ENCODE assay signal across 8 cellular contexts in genomic region chr10:15879058-15879457, GRCh38. TPM values are rescaled to one million over a fixed set of nuclear protein-coding genes. Genes with fewer than 3 reads are reported as not detected.
DNase-seq lines count a peak whose midpoint lies in the region; ATAC-seq and TF ChIP-seq lines count a peak whose summit lies in the region.

No MANE protein-coding gene starts in this region.

- POLR2A ChIA-PET in OCI-LY7 (lab: Charles Lee) = no interaction called here
- POLR2A ChIA-PET in activated CD4-positive, alpha-beta T cell treated with anti-CD3 and anti-CD28 coated beads for 36 hours (lab: Charles Lee) = no interaction called here

- H3K27me3 Mint-ChIP-seq in GM23338 (ENCODE audit: insufficient read depth, low read depth, poor library complexity) = peaks cover 6% of the 10 kb centered on the region
- H3K27me3 Mint-ChIP-seq in activated T-cell treated with anti-CD3 and anti-CD28 coated beads, Interleukin-2, amount 50 U/mL, for 24 hours = peaks cover 58% of the 10 kb centered on the region
- H3K27me3 Mint-ChIP-seq in activated CD4-positive, alpha-beta T cell treated with anti-CD3 and anti-CD28 coated beads for 36 hours = peaks cover 28% of the 10 kb centered on the region

- no peak; the same call in 2 of the 3 replicates for ATAC-seq in GM23338
- ATAC-seq in activated CD4-positive, alpha-beta T cell treated with anti-CD3 and anti-CD28 coated beads for 36 hours = no peak

- no peak overlapping the region for H3K4me3 ChIP-seq in GM23338
- H3K4me3 ChIP-seq in OCI-LY7 (ENCODE audit: low read depth, low read length, poor library complexity, severe bottlenecking) = no peak overlapping the region
- no peak overlapping the region for H3K4me3 ChIP-seq in esophagus squamous epithelium
- no peak overlapping the region for H3K4me3 ChIP-seq in retinal pigment epithelial cell (ENCODE audit: low read length)

- H3K9me3 ChIP-seq in OCI-LY7 (ENCODE audit: low read length) = no peaks in the 10 kb centered on the region
- no peaks in the 10 kb centered on the region for H3K9me3 ChIP-seq in esophagus squamous epithelium

- TF ChIP-seq CTCF in GM23338 (conservative IDR thresholded peaks at IDR 0.05; ENCODE audit: low read depth in 2 of 2) (peak; percentile 64 to 84), OCI-LY7 (conservative IDR thresholded peaks at IDR 0.05; ENCODE audit: low read length) (peak; percentile 84), esophagus squamous epithelium (IDR thresholded peaks at IDR 0.05) (peak in 5 of 6 experiments; percentile 41 to 68 (median 45)), retinal pigment epithelial cell (conservative IDR thresholded peaks at IDR 0.05; ENCODE audit: low read depth, low read length) (peak; percentile 68)

- BruUV-seq in OCI-LY7 (replicated peaks; lab: Mats Ljungman, UMichigan) = no TSS peak

- H3K4me1 Mint-ChIP-seq in GM23338 = peaks cover 7% of the 10 kb centered on the region; the same call in 2 of the 3 replicates
- no peaks in the 10 kb centered on the region for H3K4me1 Mint-ChIP-seq in activated T-cell treated with anti-CD3 and anti-CD28 coated beads, Interleukin-2, amount 50 U/mL, for 24 hours (ENCODE audit: low read depth)
- no peaks in the 10 kb centered on the region for H3K4me1 Mint-ChIP-seq in activated CD4-positive, alpha-beta T cell treated with anti-CD3 and anti-CD28 coated beads for 36 hours

- CTCF ChIA-PET in OCI-LY7 (lab: Charles Lee; ENCODE audit: unreplicated experiment) = interaction anchor here (0.6 kb wide), 1 partner anchor 1995 kb away, joined by 3 read pairs; no protein-coding TSS in a partner anchor
- CTCF ChIA-PET in activated CD4-positive, alpha-beta T cell treated with anti-CD3 and anti-CD28 coated beads for 36 hours (lab: Charles Lee) = interaction anchor here (1.2 to 1.7 kb wide), 4 partner anchors 10 to 666 kb away, joined by 3 to 12 read pairs (median 4); no protein-coding TSS in a partner anchor

- peaks cover 14% of the 10 kb centered on the region; the same call in 2 of the 3 replicates for H3K9me3 Mint-ChIP-seq in GM23338
- H3K9me3 Mint-ChIP-seq in activated T-cell treated with anti-CD3 and anti-CD28 coated beads, Interleukin-2, amount 50 U/mL, for 24 hours = no peaks in the 10 kb centered on the region
- no peaks in the 10 kb centered on the region for H3K9me3 Mint-ChIP-seq in activated CD4-positive, alpha-beta T cell treated with anti-CD3 and anti-CD28 coated beads for 36 hours (ENCODE audit: low read depth)

- intact Hi-C loops in OCI-LY7 (cut with micrococcal nuclease; ENCODE audit: unreplicated experiment) = no loop called here
- intact Hi-C loops in esophagus squamous epithelium (cut with DNase I) = no loop called here
- intact Hi-C loops in activated CD4-positive, alpha-beta T cell treated with anti-CD3 and anti-CD28 coated beads for 36 hours (cut with DNase I, micrococcal nuclease) = loop anchor here (1.0 to 10.0 kb wide), 2 partner anchors 896 to 898 kb away; no protein-coding TSS in a partner anchor

- H3K4me3 Mint-ChIP-seq in GM23338 = no peak overlapping the region
- H3K4me3 Mint-ChIP-seq in activated T-cell treated with anti-CD3 and anti-CD28 coated beads, Interleukin-2, amount 50 U/mL, for 24 hours = no peak overlapping the region
- H3K4me3 Mint-ChIP-seq in activated CD4-positive, alpha-beta T cell treated with anti-CD3 and anti-CD28 coated beads for 36 hours = no peak overlapping the region

- H3K4me1 ChIP-seq in GM23338 (ENCODE audit: insufficient read depth) = no peaks in the 10 kb centered on the region; the same call in 1 of the 2 replicates
- H3K4me1 ChIP-seq in OCI-LY7 (ENCODE audit: insufficient read depth, low read length, poor library complexity, severe bottlenecking) = no peaks in the 10 kb centered on the region
- H3K4me1 ChIP-seq in esophagus squamous epithelium = no peaks in the 10 kb centered on the region

- WGBS in esophagus squamous epithelium, 2 donors = 30 to 39% methylated on average over 2 of the region's 2 CpGs

- no peaks in the 10 kb centered on the region for H4K20me1 ChIP-seq in GM23338 (replicated peaks; ENCODE audit: insufficient read depth)
- H4K20me1 ChIP-seq in OCI-LY7 (ENCODE audit: insufficient read depth, low read length) = no peaks in the 10 kb centered on the region

- H3K36me3 ChIP-seq in GM23338 (ENCODE audit: insufficient read depth) = no peaks in the 10 kb centered on the region
- H3K36me3 ChIP-seq in OCI-LY7 (ENCODE audit: insufficient read depth, low read length) = no peaks in the 10 kb centered on the region
- no peaks in the 10 kb centered on the region for H3K36me3 ChIP-seq in esophagus squamous epithelium

- H3K4me2 ChIP-seq in GM23338 (no peak overlapping the region), OCI-LY7 (ENCODE audit: low read length) (no peak overlapping the region)

- no peak for TF ChIP-seq POLR2A in esophagus squamous epithelium (IDR thresholded peaks at IDR 0.05)

- H3K27ac ChIP-seq in GM23338 (ENCODE audit: low read depth) (no peak overlapping the region), OCI-LY7 (ENCODE audit: low read depth, low read length, poor library complexity, severe bottlenecking) (no peak overlapping the region), esophagus squamous epithelium (no peak overlapping the region)

- no peak overlapping the region for H3K27ac Mint-ChIP-seq in GM23338
- no peak overlapping the region for H3K27ac Mint-ChIP-seq in activated T-cell treated with anti-CD3 and anti-CD28 coated beads, Interleukin-2, amount 50 U/mL, for 24 hours
- H3K27ac Mint-ChIP-seq in activated CD4-positive, alpha-beta T cell treated with anti-CD3 and anti-CD28 coated beads for 36 hours = no peak overlapping the region

- H3K27me3 ChIP-seq in GM23338 (ENCODE audit: insufficient read depth) (no peaks in the 10 kb centered on the region), esophagus squamous epithelium (peaks cover 0 to 45% (median 0%) of the 10 kb centered on the region in 4 donors)

- H3K79me2 ChIP-seq in GM23338 (replicated peaks; ENCODE audit: insufficient read depth) (no peaks in the 10 kb centered on the region), OCI-LY7 (ENCODE audit: insufficient read depth, low read depth, low read length) (no peaks in the 10 kb centered on the region)

- DNase-seq in CD1c-positive myeloid dendritic cell (ENCODE audit: extremely low spot score) (peak; percentile 28), GM23338 (ENCODE audit: low spot score) (peak; percentile 57), OCI-LY7 (ENCODE audit: low spot score) (peak; percentile 39), esophagus squamous epithelium (lab: John Stamatoyannopoulos, UW) (no peak), retinal pigment epithelial cell (ENCODE audit: low read depth) (no peak), HK-2 (ENCODE audit: unreplicated experiment) (no peak)
- no peak for DNase-seq in activated T-cell treated with anti-CD3 and anti-CD28 coated beads, Interleukin-2, amount 50 U/mL, for 24 hours
- DNase-seq in activated CD4-positive, alpha-beta T cell treated with anti-CD3 and anti-CD28 coated beads for 36 hours = no peak

- H2AFZ ChIP-seq in GM23338 = no peak overlapping the region
- no peak overlapping the region for H2AFZ ChIP-seq in OCI-LY7 (ENCODE audit: low read length)

- H3K9me2 ChIP-seq in GM23338 (ENCODE audit: insufficient read depth) (peaks cover 3% of the 10 kb centered on the region; the same call in 1 of the 2 replicates), OCI-LY7 (ENCODE audit: insufficient read depth, low read length) (no peaks in the 10 kb centered on the region)

- H3K36me3 Mint-ChIP-seq in GM23338 (ENCODE audit: low read depth) = no peaks in the 10 kb centered on the region
- H3K36me3 Mint-ChIP-seq in activated T-cell treated with anti-CD3 and anti-CD28 coated beads, Interleukin-2, amount 50 U/mL, for 24 hours (ENCODE audit: low read depth) = no peaks in the 10 kb centered on the region
- no peaks in the 10 kb centered on the region for H3K36me3 Mint-ChIP-seq in activated CD4-positive, alpha-beta T cell treated with anti-CD3 and anti-CD28 coated beads for 36 hours (ENCODE audit: low read depth)

- no peaks in the 10 kb centered on the region for H3F3A ChIP-seq in GM23338 (replicated peaks; ENCODE audit: low read depth)

TF ChIP-seq in GM23338, 12 proteins besides CTCF, POLR2A, EP300 and RAD21 (continues in another document):
- no peak for TF ChIP-seq EZH2phosphoT487 (IDR thresholded peaks at IDR 0.05; ENCODE audit: unreplicated experiment)
- TF ChIP-seq STAT1 (IDR thresholded peaks at IDR 0.05; ENCODE audit: unreplicated experiment) = no peak
- no peak for TF ChIP-seq NANOG (IDR thresholded peaks at IDR 0.05; ENCODE audit: borderline replicate concordance)
- TF ChIP-seq EZH2 (IDR thresholded peaks at IDR 0.05; ENCODE audit: low read depth, unreplicated experiment) = no peak
- no peak for TF ChIP-seq JUNB (IDR thresholded peaks at IDR 0.05; ENCODE audit: unreplicated experiment)
- no peak for TF ChIP-seq ZNF114 (CRISPR knock-in tag; IDR thresholded peaks at IDR 0.05)
- TF ChIP-seq ZNF331 (CRISPR knock-in tag; IDR thresholded peaks at IDR 0.05; ENCODE audit: low read depth) = no peak

RNA-seq across cellular contexts. Expression of gene MINDY3, which starts 18.8 kb away (rescaled TPM):
- 13.6 and 15.1 TPM in 2 replicates for total RNA-seq in GM23338 (2014; rRNA removed; shearing (Covaris generic))
- polyA plus RNA-seq in GM23338 (2016; fragmentation: Nextera tagmentation; extraction: Ambion mirVana) = 6.8 and 10.2 TPM in 2 replicates
- 15.7 and 16.2 TPM in 2 replicates for total RNA-seq in OCI-LY7 (2014; rRNA removed; shearing (Covaris generic))
- total RNA-seq in OCI-LY7 (2022) = 23.3 and 24.9 TPM in 2 replicates
- 10 to 100 TPM in 3 of 4 donors, 1 to 10 TPM in 1; 9.5 to 25.0 (median 17.5) TPM for total RNA-seq in esophagus squamous epithelium
- total RNA-seq in activated CD4-positive, alpha-beta T cell treated with anti-CD3 and anti-CD28 coated beads for 36 hours = 10 to 100 TPM; 11.5 to 12.8 TPM

Comparison
In these comparisons a context has a peak if more than half of its experiments do, and no peak if none do; other contexts are left out.
1. DNase-seq: peak in CD1c-positive myeloid dendritic cell (single experiment), GM23338 (single experiment) and OCI-LY7 (single experiment); none in esophagus squamous epithelium (single experiment), retinal pigment epithelial cell (single experiment), activated T-cell treated with anti-CD3 and anti-CD28 coated beads, Interleukin-2, amount 50 U/mL, for 24 hours (single experiment), HK-2 (single experiment) and activated CD4-positive, alpha-beta T cell treated with anti-CD3 and anti-CD28 coated beads for 36 hours (single experiment).
2. intact Hi-C loops: an anchor here in activated CD4-positive, alpha-beta T cell treated with anti-CD3 and anti-CD28 coated beads for 36 hours (1.0 to 10.0 kb wide); none called in OCI-LY7 and esophagus squamous epithelium.
3. Peak in every context shown above with its lines, with median percentiles within 50 percentile points of each other: CTCF ChIP-seq.